In the genomic region with DNA sequence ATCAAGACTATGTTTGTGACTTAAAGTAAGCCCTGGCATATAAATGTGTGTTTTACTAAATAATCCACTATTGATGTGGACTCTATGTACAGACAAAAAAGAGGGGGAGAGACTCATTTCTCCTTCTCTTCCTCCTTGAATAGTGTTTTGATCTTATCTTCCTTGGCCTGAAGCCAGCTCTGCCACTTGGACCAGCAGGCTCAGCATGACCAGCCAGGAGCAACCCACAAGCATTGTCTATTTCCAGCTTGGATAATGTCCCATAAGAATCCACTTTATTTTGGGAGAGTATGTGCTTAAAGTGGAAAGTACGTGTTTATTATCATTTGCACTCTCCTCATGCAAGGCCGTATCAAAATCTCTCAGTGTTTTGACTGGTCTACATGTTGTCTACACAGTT, we compare ENCODE assay signal across 11 cellular contexts. TPM values are rescaled to one million over a fixed set of nuclear protein-coding genes. Genes with fewer than 3 reads are reported as not detected.
"Had no signal": no experiment of that assay in that cellular context is flagged by ENCODE, and none has a peak within 500 bp of the region (broad histone marks: within the 10 kb centered on the region; RNA-seq: fewer than 3 reads in every experiment).

No MANE protein-coding gene starts in this region.

- H3K9me3 ChIP-seq: tibial nerve had no signal

- H3K4me2 ChIP-seq: smooth muscle cell had no signal

- H3K27me3 ChIP-seq: tibial nerve had no signal

- DNase-seq: activated CD4-positive, CD25-positive, alpha-beta regulatory T cell; activated effector memory CD4-positive, alpha-beta T cell treated with Interleukin-2 at 50 U/mL for 16 hours; activated T-cell treated with anti-CD3 and anti-CD28 coated beads, Interleukin-2, amount 50 U/mL, for 24 hours; hypothalamus; midbrain; natural killer cell had no signal

- H3K4me3 ChIP-seq: lung, smooth muscle cell, tibial nerve had no signal

- ATAC-seq: natural killer cell had no signal

- H3K27ac ChIP-seq: tibial nerve had no signal

- H3K36me3 ChIP-seq: tibial nerve had no signal

- H3K4me1 ChIP-seq: tibial nerve had no signal

RNA-seq across cellular contexts. Expression of a gene that starts 23.8 kb away (rescaled TPM):
- total RNA-seq: epithelial cell of proximal tubule, right cardiac atrium, smooth muscle cell had no signal
- polyA plus RNA-seq: smooth muscle cell had no signal
